In genomic region chr17:21215935-21216334, GRCh38 we compare ENCODE assay signal across 9 cellular contexts. TPM values are rescaled to one million over a fixed set of nuclear protein-coding genes. Genes with fewer than 3 reads are reported as not detected.
DNase-seq lines count a peak whose midpoint lies in the region; ATAC-seq, FAIRE-seq and TF ChIP-seq lines count a peak whose summit lies in the region.
"Had no signal": no experiment of that assay in that cellular context is flagged by ENCODE, and none has a peak within 500 bp of the region (broad histone marks: within the 10 kb centered on the region; RNA-seq: fewer than 3 reads in every experiment).

No MANE protein-coding gene starts in this region.

- no peaks in the 10 kb centered on the region for H3K9me2 ChIP-seq in GM23248 (ENCODE audit: insufficient read depth)

- no peak for TF ChIP-seq CTCF in A673 (conservative IDR thresholded peaks at IDR 0.05; ENCODE audit: low read depth, low read length)
- TF ChIP-seq CTCF in keratinocyte (optimal IDR thresholded peaks at IDR 0.05 in 1 of 3, IDR thresholded peaks at IDR 0.05 in 1 of 3, conservative IDR thresholded peaks at IDR 0.05 in 1 of 3; ENCODE audit: extremely low read depth in 1 of 3, insufficient read depth in 2 of 3, low read length in 3 of 3): no peak

- H3K4me2 ChIP-seq in GM23248 (ENCODE audit: unreplicated experiment): peak overlapping the region; percentile 92
- peak overlapping the region; percentile 95 for H3K4me2 ChIP-seq in keratinocyte (ENCODE audit: control insufficient read depth, extremely low read depth, insufficient read depth, low read depth, low read length)

- H3K4me3 ChIP-seq in A673 (ENCODE audit: low read depth, low read length, poor library complexity, severe bottlenecking): peak overlapping the region; percentile 99
- H3K4me3 ChIP-seq in GM23248: no peak overlapping the region; the same call in 1 of the 2 replicates
- H3K4me3 ChIP-seq in keratinocyte (ENCODE audit: control insufficient read depth in 2 of 3, extremely low read depth in 1 of 3, insufficient read depth in 2 of 3, low read depth in 1 of 3, low read length in 3 of 3): peak overlapping the region in 1 of 3 experiments; percentile 93

- DNase-seq in A673 (ENCODE audit: low spot score) (no peak), GM23248 (no peak), keratinocyte (ENCODE audit: low read depth, low spot score) (no peak), GM19239 (ENCODE audit: insufficient read length, low spot score) (no peak), RCC 7860 (ENCODE audit: low spot score) (no peak)
- DNase-seq in activated T-helper 2 cell treated with anti-CD3 and anti-CD28 coated beads, Interferon-gamma antibody, Interleukin-2, Interleukin-4, amounts not matched to agents 10 μg/mL and 5 μg/mL and 100 μg/mL, durations not matched to agents 14 hours and 24 hours and 36 hours (ENCODE audit: low spot score): no peak
- DNase-seq: NCI-H2081 treated with DMSO at 0.1 percent for 48 hours had no signal

- H4K20me1 ChIP-seq in GM23248 (ENCODE audit: insufficient read depth) (peaks cover 5% of the 10 kb centered on the region; the same call in 1 of the 2 replicates), keratinocyte (ENCODE audit: control insufficient read depth, extremely low read depth, insufficient read depth, low read length) (peaks cover 20% of the 10 kb centered on the region)

- in situ Hi-C loops in GM23248 (cut with MboI): no loop called here

- POLR2A ChIA-PET in A673 (lab: Charles Lee; ENCODE audit: low non-redundant PET): no interaction called here

- 96% methylated on average over 6 of the region's 6 CpGs for WGBS in GM23248 (ENCODE audit: low coverage in 1 of 2, low lambda C conversion rate in 2 of 2, missing lambda C conversion rate in 2 of 2), 2 experiments

- dilution Hi-C loops in keratinocyte (cut with MboI; ENCODE audit: extremely low pct_ligation_motif_present, low sequenced_read_pairs): no loop called here

- peaks cover 20% of the 10 kb centered on the region for H3F3A ChIP-seq in GM23248 (ENCODE audit: insufficient read depth)

- H3K4me1 ChIP-seq in A673 (ENCODE audit: insufficient read depth, low read length, poor library complexity, severe bottlenecking) (no peaks in the 10 kb centered on the region), GM23248 (ENCODE audit: insufficient read depth) (peaks cover 24% of the 10 kb centered on the region), keratinocyte (ENCODE audit: control insufficient read depth, extremely low read depth, insufficient read depth, low read length) (peaks cover 37% of the 10 kb centered on the region)

- H3K9me3 ChIP-seq in A673 (ENCODE audit: low read depth, low read length, poor library complexity, severe bottlenecking) (no peaks in the 10 kb centered on the region), GM23248 (ENCODE audit: low read depth) (no peaks in the 10 kb centered on the region), keratinocyte (ENCODE audit: control insufficient read depth, low read depth, low read length) (no peaks in the 10 kb centered on the region)

- no peaks in the 10 kb centered on the region for H3K9me3 Mint-ChIP-seq in activated T-helper 2 cell treated with anti-CD3 and anti-CD28 coated beads, Interferon-gamma antibody, Interleukin-2, Interleukin-4, amounts not matched to agents 10 μg/mL and 5 μg/mL and 100 μg/mL, durations not matched to agents 14 hours and 24 hours and 36 hours

- BruUV-seq in A673 (replicated peaks; lab: Mats Ljungman, UMichigan): no TSS peak

- CTCF ChIA-PET in A673 (lab: Charles Lee): no interaction called here

- H3K27me3 Mint-ChIP-seq in activated T-helper 2 cell treated with anti-CD3 and anti-CD28 coated beads, Interferon-gamma antibody, Interleukin-2, Interleukin-4, amounts not matched to agents 10 μg/mL and 5 μg/mL and 100 μg/mL, durations not matched to agents 14 hours and 24 hours and 36 hours (ENCODE audit: low read depth): no peaks in the 10 kb centered on the region

- peaks cover 38% of the 10 kb centered on the region for H3K4me1 Mint-ChIP-seq in activated T-helper 2 cell treated with anti-CD3 and anti-CD28 coated beads, Interferon-gamma antibody, Interleukin-2, Interleukin-4, amounts not matched to agents 10 μg/mL and 5 μg/mL and 100 μg/mL, durations not matched to agents 14 hours and 24 hours and 36 hours (ENCODE audit: low read depth)

- no peak overlapping the region for H3K27ac ChIP-seq in A673 (ENCODE audit: low read depth, low read length, poor library complexity, severe bottlenecking)
- H3K27ac ChIP-seq in GM23248: peak overlapping the region; percentile 96; the same call in 1 of the 2 replicates
- H3K27ac ChIP-seq in keratinocyte (ENCODE audit: control insufficient read depth, insufficient read depth, low read length): peak overlapping the region; percentile 85

- H2AFZ ChIP-seq in GM23248 (no peak overlapping the region), keratinocyte (ENCODE audit: control insufficient read depth, low read length) (no peak overlapping the region)

- no peaks in the 10 kb centered on the region for H3K9me1 ChIP-seq in keratinocyte (ENCODE audit: control insufficient read depth, extremely low read depth, insufficient read depth, low read length)

- peaks cover 85% of the 10 kb centered on the region for H3K79me2 ChIP-seq in GM23248 (ENCODE audit: insufficient read depth)
- H3K79me2 ChIP-seq in keratinocyte (ENCODE audit: control insufficient read depth, insufficient read depth, low read length): peaks cover 68% of the 10 kb centered on the region

- H3K27me3 ChIP-seq in A673 (replicated peaks; ENCODE audit: insufficient read depth, low read depth, low read length, poor library complexity) (no peaks in the 10 kb centered on the region), GM23248 (replicated peaks; ENCODE audit: insufficient read depth) (no peaks in the 10 kb centered on the region), keratinocyte (ENCODE audit: control insufficient read depth, extremely low read depth, insufficient read depth, low read length) (no peaks in the 10 kb centered on the region)

- no peak overlapping the region for H3K27ac Mint-ChIP-seq in activated T-helper 2 cell treated with anti-CD3 and anti-CD28 coated beads, Interferon-gamma antibody, Interleukin-2, Interleukin-4, amounts not matched to agents 10 μg/mL and 5 μg/mL and 100 μg/mL, durations not matched to agents 14 hours and 24 hours and 36 hours

- H3K36me3 ChIP-seq in A673 (ENCODE audit: insufficient read depth, low read length, poor library complexity, severe bottlenecking): peaks cover 2% of the 10 kb centered on the region
- no peaks in the 10 kb centered on the region for H3K36me3 ChIP-seq in GM23248 (ENCODE audit: low read depth)
- peaks cover 0 to 8% of the 10 kb centered on the region in 2 experiments for H3K36me3 ChIP-seq in keratinocyte (ENCODE audit: control insufficient read depth in 2 of 2, extremely low read depth in 1 of 2, insufficient read depth in 2 of 2, low read length in 2 of 2)

- peak overlapping the region; percentile 94 for H3K4me3 Mint-ChIP-seq in activated T-helper 2 cell treated with anti-CD3 and anti-CD28 coated beads, Interferon-gamma antibody, Interleukin-2, Interleukin-4, amounts not matched to agents 10 μg/mL and 5 μg/mL and 100 μg/mL, durations not matched to agents 14 hours and 24 hours and 36 hours (ENCODE audit: low read depth)

- H3K9ac ChIP-seq in GM23248 (peak overlapping the region; percentile 98; the same call in 1 of the 2 replicates), keratinocyte (ENCODE audit: control insufficient read depth, extremely low read depth, insufficient read depth, low read length) (peak overlapping the region; percentile 10)

- FAIRE-seq in keratinocyte (lab: Jason Lieb, UNC) (no peak), GM19239 (lab: Jason Lieb, UNC) (no peak), RCC 7860 (lab: Jason Lieb, UNC) (no peak)

- ATAC-seq in HG03095 (IDR thresholded peaks at IDR 0.05; ENCODE audit: unreplicated experiment) (no peak), GM18519 (IDR thresholded peaks at IDR 0.05; ENCODE audit: low FRiP score, unreplicated experiment) (no peak)

- peaks cover 6% of the 10 kb centered on the region for H3K36me3 Mint-ChIP-seq in activated T-helper 2 cell treated with anti-CD3 and anti-CD28 coated beads, Interferon-gamma antibody, Interleukin-2, Interleukin-4, amounts not matched to agents 10 μg/mL and 5 μg/mL and 100 μg/mL, durations not matched to agents 14 hours and 24 hours and 36 hours (ENCODE audit: low read depth)

- intact Hi-C loops in A673 (cut with micrococcal nuclease; ENCODE audit: unreplicated experiment): loop anchor here (10.0 kb wide), 1 partner anchor 299 kb away; no protein-coding TSS in a partner anchor
- intact Hi-C loops in activated T-helper 2 cell treated with anti-CD3 and anti-CD28 coated beads, Interferon-gamma antibody, Interleukin-2, Interleukin-4, amounts not matched to agents 10 μg/mL and 5 μg/mL and 100 μg/mL, durations not matched to agents 14 hours and 24 hours and 36 hours (cut with micrococcal nuclease): no loop called here

RNA-seq across cellular contexts. Expression of gene TMEM11, which starts 2.0 kb away (rescaled TPM):
- 46.5 and 47.6 TPM in 2 replicates for total RNA-seq in A673 (2021)
- total RNA-seq in GM23248 (2014; rRNA removed; shearing (Covaris generic)): 18.2 and 29.4 TPM in 2 replicates
- 66.5 and 66.9 TPM in 2 replicates for polyA plus RNA-seq in GM23248 (2016; fragmentation: Nextera tagmentation; extraction: Ambion mirVana)
- 27.1 and 30.5 TPM in 2 replicates for total RNA-seq in activated T-helper 2 cell treated with anti-CD3 and anti-CD28 coated beads, Interferon-gamma antibody, Interleukin-2, Interleukin-4, amounts not matched to agents 10 μg/mL and 5 μg/mL and 100 μg/mL, durations not matched to agents 14 hours and 24 hours and 36 hours
- polyA plus RNA-seq in keratinocyte: 38.5 to 58.1 TPM (median 40.1 TPM) in 3 replicates
- 21.2 TPM for polyA plus RNA-seq in keratinocyte (2011; ENCODE audit: low read depth)
- polyA plus RNA-seq in keratinocyte (2011; cell fraction: cytosol; rRNA removed): 36.6 and 44.0 TPM in 2 replicates
- polyA plus RNA-seq in keratinocyte (2011; cell fraction: nucleus; rRNA removed): 26.4 and 37.1 TPM in 2 replicates
- 26.6 and 27.2 TPM in 2 replicates for polyA plus RNA-seq in keratinocyte (2012; ENCODE audit: low replicate concordance)
- polyA minus RNA-seq in keratinocyte: 20.8 to 45.3 TPM (median 30.9 TPM) in 3 replicates
- polyA minus RNA-seq in keratinocyte (2011; cell fraction: cytosol; rRNA and poly(A)+ RNA removed): 49.5 TPM
- 9.8 and 11.9 TPM in 2 replicates for polyA minus RNA-seq in keratinocyte (2011; cell fraction: nucleus; rRNA and poly(A)+ RNA removed)

RNA-seq across cellular contexts. Expression of gene NATD1, which starts 37.3 kb away (rescaled TPM):
- 0.75 and 2.3 TPM in 2 replicates for total RNA-seq in A673 (2021)
- 5.0 and 9.6 TPM in 2 replicates for total RNA-seq in GM23248 (2014; rRNA removed; shearing (Covaris generic))
- 3.6 and 4.0 TPM in 2 replicates for polyA plus RNA-seq in GM23248 (2016; fragmentation: Nextera tagmentation; extraction: Ambion mirVana)
- 1.4 and 1.6 TPM in 2 replicates for total RNA-seq in activated T-helper 2 cell treated with anti-CD3 and anti-CD28 coated beads, Interferon-gamma antibody, Interleukin-2, Interleukin-4, amounts not matched to agents 10 μg/mL and 5 μg/mL and 100 μg/mL, durations not matched to agents 14 hours and 24 hours and 36 hours
- polyA plus RNA-seq in keratinocyte: 1.5 to 3.3 TPM (median 3.1 TPM) in 3 replicates
- 0.77 TPM for polyA plus RNA-seq in keratinocyte (2011; ENCODE audit: low read depth)
- polyA plus RNA-seq in keratinocyte (2011; cell fraction: cytosol; rRNA removed): 3.7 and 5.3 TPM in 2 replicates
- polyA plus RNA-seq in keratinocyte (2011; cell fraction: nucleus; rRNA removed): 4.3 and 5.8 TPM in 2 replicates
- polyA plus RNA-seq in keratinocyte (2012; ENCODE audit: low replicate concordance): 3.6 and 4.2 TPM in 2 replicates
- 2.1 to 6.0 TPM (median 4.2 TPM) in 3 replicates for polyA minus RNA-seq in keratinocyte
- 5.2 TPM for polyA minus RNA-seq in keratinocyte (2011; cell fraction: cytosol; rRNA and poly(A)+ RNA removed)
- 3.5 and 4.3 TPM in 2 replicates for polyA minus RNA-seq in keratinocyte (2011; cell fraction: nucleus; rRNA and poly(A)+ RNA removed)
